In genomic region chr17:78997231-78997741, GRCh38 we compare ENCODE assay signal across 20 cellular contexts. TPM values are rescaled to one million over a fixed set of nuclear protein-coding genes. Genes with fewer than 3 reads are reported as not detected.
A peak's percentile ranks its signal among the peaks of the same experiment; 100 is the strongest.
DNase-seq lines count a peak whose midpoint lies in the region; ATAC-seq and TF ChIP-seq lines count a peak whose summit lies in the region.
"Had no signal": no experiment of that assay in that cellular context is flagged by ENCODE, and none has a peak within 500 bp of the region (broad histone marks: within the 10 kb centered on the region; RNA-seq: fewer than 3 reads in every experiment).

No MANE protein-coding gene starts in this region.

- peaks cover 44% of the 10 kb centered on the region for H3K4me1 ChIP-seq in colonic mucosa
- peaks cover 64 to 88% (median 76%) of the 10 kb centered on the region in 4 donors for H3K4me1 ChIP-seq in stomach
- H3K4me1 ChIP-seq: A549 had no signal

- no peak for ATAC-seq in activated T-cell treated with anti-CD3 and anti-CD28 coated beads, Interleukin-2, amount 50 U/mL, for 4 hours
- ATAC-seq in left lobe of liver, result no peak
- ATAC-seq in naive thymus-derived CD8-positive, alpha-beta T cell, result no peak
- ATAC-seq: A549; effector memory CD8-positive, alpha-beta T cell; stimulated activated memory B cell treated with anti-CD40 and anti-IgM and Interleukin-4, amounts not matched to agents 10 μg/mL and 1 μg/mL and 100 μg/mL, for 72 hours had no signal

- TF ChIP-seq CTCF in colonic mucosa (IDR thresholded peaks at IDR 0.05) (no peak), stomach (IDR thresholded peaks at IDR 0.05) (no peak)

- no peak for TF ChIP-seq EP300 in stomach (IDR thresholded peaks at IDR 0.05)

- peaks cover 23% of the 10 kb centered on the region for H3K36me3 Mint-ChIP-seq in activated T-cell treated with anti-CD3 and anti-CD28 coated beads, Interleukin-2, amount 50 U/mL, for 4 hours (ENCODE audit: insufficient read depth)
- peaks cover 0 to 61% (median 9%) of the 10 kb centered on the region in 3 donors for H3K36me3 Mint-ChIP-seq in naive thymus-derived CD8-positive, alpha-beta T cell

- no peak overlapping the region for H3K27ac Mint-ChIP-seq in naive thymus-derived CD8-positive, alpha-beta T cell
- H3K27ac Mint-ChIP-seq: HFFc6; stimulated activated memory B cell treated with anti-CD40 and anti-IgM and Interleukin-4, amounts not matched to agents 10 μg/mL and 1 μg/mL and 100 μg/mL, for 72 hours had no signal

- H3K27me3 ChIP-seq in colonic mucosa, result no peaks in the 10 kb centered on the region
- no peaks in the 10 kb centered on the region for H3K27me3 ChIP-seq in stomach

- no peak overlapping the region for H3K4me3 ChIP-seq in colonic mucosa
- H3K4me3 ChIP-seq in stomach, result no peak overlapping the region
- H3K4me3 ChIP-seq: A549 had no signal

- H3K9me3 Mint-ChIP-seq in activated T-cell treated with anti-CD3 and anti-CD28 coated beads, Interleukin-2, amount 50 U/mL, for 4 hours, result no peaks in the 10 kb centered on the region
- H3K9me3 Mint-ChIP-seq in naive thymus-derived CD8-positive, alpha-beta T cell, result no peaks in the 10 kb centered on the region
- H3K9me3 Mint-ChIP-seq: effector memory CD8-positive, alpha-beta T cell; HFFc6; stimulated activated memory B cell treated with anti-CD40 and anti-IgM and Interleukin-4, amounts not matched to agents 10 μg/mL and 1 μg/mL and 100 μg/mL, for 72 hours had no signal

- peak overlapping the region; percentile 26 to 88 for H3K9ac ChIP-seq in colonic mucosa (ENCODE audit: low read depth in 2 of 2, low read length in 2 of 2)

- peak; percentile 12 for DNase-seq in activated T-cell treated with anti-CD3 and anti-CD28 coated beads, Interleukin-2, amount 50 U/mL, for 1 hour
- DNase-seq in activated T-cell treated with anti-CD3 and anti-CD28 coated beads, Interleukin-2, amount 50 U/mL, for 4 hours, result no peak
- DNase-seq in colonic mucosa (peak; percentile 32), left lobe of liver (ENCODE audit: low spot score) (peak; percentile 41), stomach (no peak), dedifferentiated amniotic fluid mesenchymal stem cell (ENCODE audit: extremely low spot score) (no peak)
- DNase-seq in naive thymus-derived CD8-positive, alpha-beta T cell, result no peak
- DNase-seq in stimulated activated CD4-positive, alpha-beta T cell treated with anti-CD3 and anti-CD28 coated beads, Interleukin-4, amount 100 ng/mL, for 4 hours, result no peak
- DNase-seq: activated CD4-positive, alpha-beta T cell treated with anti-CD3 and anti-CD28 coated beads, Interleukin-2, amount 50 U/mL, for 4 hours; caudate nucleus; DMS53; effector memory CD8-positive, alpha-beta T cell; foreskin melanocyte; HFFc6; mesenchymal stem cell; MM.1S; NCI-H2081 treated with DMSO at 0.1 percent for 48 hours; NCI-H748 treated with DMSO at 0.1 percent for 48 hours had no signal

- TF ChIP-seq POLR2A in stomach (IDR thresholded peaks at IDR 0.05), result no peak

- 73 to 91% (median 79%) methylated on average over 26 to 27 of the region's 27 CpGs for WGBS in stomach, 5 donors

- POLR2A ChIA-PET in naive thymus-derived CD8-positive, alpha-beta T cell (lab: Charles Lee), result no interaction called here

- intact Hi-C loops in colonic mucosa (cut with DNase I), result no loop called here
- intact Hi-C loops in stomach (cut with DNase I; ENCODE audit: low total_unique reads), result no loop called here

- peak overlapping the region; percentile 87 for H3K27ac ChIP-seq in colonic mucosa
- H3K27ac ChIP-seq in stomach, result peak overlapping the region; percentile 76 to 89 (median 78)
- H3K27ac ChIP-seq: A549 had no signal

- H3K27me3 Mint-ChIP-seq in activated T-cell treated with anti-CD3 and anti-CD28 coated beads, Interleukin-2, amount 50 U/mL, for 4 hours (ENCODE audit: low read depth), result no peaks in the 10 kb centered on the region
- H3K27me3 Mint-ChIP-seq in naive thymus-derived CD8-positive, alpha-beta T cell, result no peaks in the 10 kb centered on the region
- H3K27me3 Mint-ChIP-seq: effector memory CD8-positive, alpha-beta T cell; stimulated activated memory B cell treated with anti-CD40 and anti-IgM and Interleukin-4, amounts not matched to agents 10 μg/mL and 1 μg/mL and 100 μg/mL, for 72 hours had no signal

- peaks cover 5% of the 10 kb centered on the region for H3K4me1 Mint-ChIP-seq in activated T-cell treated with anti-CD3 and anti-CD28 coated beads, Interleukin-2, amount 50 U/mL, for 4 hours (ENCODE audit: low read depth)
- H3K4me1 Mint-ChIP-seq in naive thymus-derived CD8-positive, alpha-beta T cell, result peaks cover 4 to 30% (median 22%) of the 10 kb centered on the region in 4 donors

- H3K4me3 Mint-ChIP-seq in activated T-cell treated with anti-CD3 and anti-CD28 coated beads, Interleukin-2, amount 50 U/mL, for 4 hours, result no peak overlapping the region
- no peak overlapping the region for H3K4me3 Mint-ChIP-seq in naive thymus-derived CD8-positive, alpha-beta T cell
- H3K4me3 Mint-ChIP-seq: effector memory CD8-positive, alpha-beta T cell; HFFc6; stimulated activated memory B cell treated with anti-CD40 and anti-IgM and Interleukin-4, amounts not matched to agents 10 μg/mL and 1 μg/mL and 100 μg/mL, for 72 hours had no signal

- H3K36me3 ChIP-seq in colonic mucosa (no peaks in the 10 kb centered on the region), stomach (peaks cover 33 to 89% (median 82%) of the 10 kb centered on the region in 4 donors)

- H3K9me3 ChIP-seq in colonic mucosa (no peaks in the 10 kb centered on the region), stomach (no peaks in the 10 kb centered on the region)
- H3K9me3 ChIP-seq: A549 had no signal

RNA-seq across cellular contexts. Expression of gene CANT1, which starts 12.3 kb away (rescaled TPM):
- total RNA-seq in activated T-cell treated with anti-CD3 and anti-CD28 coated beads, Interleukin-2, amount 50 U/mL, for 4 hours, result 10 to 100 TPM; 46.7 to 68.6 (median 55.5) TPM
- total RNA-seq in colonic mucosa (100 to 1,000 TPM; 247 to 390 TPM), left lobe of liver (20.4 TPM), stomach (100 to 1,000 TPM in 1 of 5 donors, 10 to 100 TPM in 4; 31.2 to 151 (median 70.1) TPM)
- polyA plus RNA-seq in stomach, result 10 to 100 TPM; 16.6 to 20.9 (median 18.1) TPM
- total RNA-seq in naive thymus-derived CD8-positive, alpha-beta T cell, result 10 to 100 TPM; 30.5 to 34.6 TPM
- polyA plus RNA-seq in naive thymus-derived CD8-positive, alpha-beta T cell, result 1 to 10 TPM; 6.1 to 9.4 (median 6.2) TPM

RNA-seq across cellular contexts. Expression of gene LGALS3BP, which starts 17.6 kb away (rescaled TPM):
- total RNA-seq in activated T-cell treated with anti-CD3 and anti-CD28 coated beads, Interleukin-2, amount 50 U/mL, for 4 hours, result 10 to 100 TPM; 14.5 to 32.1 (median 29.9) TPM
- total RNA-seq in colonic mucosa, result 100 to 1,000 TPM; 635 to 674 TPM
- 141 TPM for total RNA-seq in left lobe of liver
- 100 to 1,000 TPM in 4 of 5 donors, 10 to 100 TPM in 1; 94.5 to 625 (median 434) TPM for total RNA-seq in stomach
- polyA plus RNA-seq in stomach, result 100 to 1,000 TPM in 2 of 3 donors, 10 to 100 TPM in 1; 63.4 to 212 (median 172) TPM
- total RNA-seq in naive thymus-derived CD8-positive, alpha-beta T cell, result 10 to 100 TPM; 50.5 to 54.4 TPM
- polyA plus RNA-seq in naive thymus-derived CD8-positive, alpha-beta T cell, result 10 to 100 TPM; 51.5 to 90.6 (median 88.6) TPM

RNA-seq across cellular contexts. Expression of gene C1QTNF1, which starts 26.7 kb away (rescaled TPM):
- under 1 TPM; 0.29 to 0.41 (median 0.38) TPM for total RNA-seq in activated T-cell treated with anti-CD3 and anti-CD28 coated beads, Interleukin-2, amount 50 U/mL, for 4 hours
- total RNA-seq in colonic mucosa (10 to 100 TPM; 10.4 to 12.1 TPM), left lobe of liver (15.5 TPM), stomach (10 to 100 TPM in 3 of 5 donors, 1 to 10 TPM in 2; 6.4 to 20.3 (median 10.1) TPM)
- 10 to 100 TPM in 2 of 3 donors, 1 to 10 TPM in 1; 2.9 to 18.2 (median 15.3) TPM for polyA plus RNA-seq in stomach
- total RNA-seq in naive thymus-derived CD8-positive, alpha-beta T cell, result not detected
- not detected for polyA plus RNA-seq in naive thymus-derived CD8-positive, alpha-beta T cell

Comparison
In these comparisons a context has a peak if more than half of its experiments do, and no peak if none do; other contexts are left out.
1. DNase-seq: peak in activated T-cell treated with anti-CD3 and anti-CD28 coated beads, Interleukin-2, amount 50 U/mL, for 1 hour (single experiment), colonic mucosa (single experiment) and left lobe of liver (single experiment); none in activated T-cell treated with anti-CD3 and anti-CD28 coated beads, Interleukin-2, amount 50 U/mL, for 4 hours (single experiment), stomach (single experiment), naive thymus-derived CD8-positive, alpha-beta T cell (0 of 10), stimulated activated CD4-positive, alpha-beta T cell treated with anti-CD3 and anti-CD28 coated beads, Interleukin-4, amount 100 ng/mL, for 4 hours (0 of 2) and dedifferentiated amniotic fluid mesenchymal stem cell (single experiment).
2. RNA of gene C1QTNF1, which starts 26.7 kb away (total RNA-seq): 15.5 TPM in left lobe of liver (single experiment), 10.4 to 12.1 TPM in colonic mucosa and 6.4 to 20.3 TPM in stomach; 0.29 to 0.41 TPM in activated T-cell treated with anti-CD3 and anti-CD28 coated beads, Interleukin-2, amount 50 U/mL, for 4 hours and not detected in naive thymus-derived CD8-positive, alpha-beta T cell; every median in the first group is over 4 times any median in the second.